Comparison of ENCODE assay signal across 1 cellular context in genomic region chr1:27336756-27337155, GRCh38.
TF ChIP-seq lines count a peak whose summit lies in the region.

No MANE protein-coding gene starts in this region.

TF ChIP-seq in IMR-90, 13 proteins besides CTCF, POLR2A, EP300 and RAD21 (continued from another document):
- TF ChIP-seq MAZ (IDR thresholded peaks at IDR 0.05; ENCODE audit: borderline replicate concordance, low read depth, low read length) (no peak), ELK1 (IDR thresholded peaks at IDR 0.05; ENCODE audit: borderline replicate concordance, low read depth, low read length) (no peak), CHD1 (IDR thresholded peaks at IDR 0.05; ENCODE audit: low read depth, low read length) (no peak), SMC3 (IDR thresholded peaks at IDR 0.05; ENCODE audit: low read depth, low read length) (no peak), FOS (IDR thresholded peaks at IDR 0.05; ENCODE audit: low read depth, low read length) (no peak), RFX5 (IDR thresholded peaks at IDR 0.05; ENCODE audit: low read depth, low read length) (no peak), MXI1 (IDR thresholded peaks at IDR 0.05; ENCODE audit: borderline replicate concordance, low read depth, low read length) (no peak), NFE2L2 (IDR thresholded peaks at IDR 0.05; ENCODE audit: low read depth, low read length) (no peak), RCOR1 (IDR thresholded peaks at IDR 0.05; ENCODE audit: insufficient replicate concordance, low read length) (no peak), CEBPB (IDR thresholded peaks at IDR 0.05; ENCODE audit: low read depth, low read length) (no peak), BHLHE40 (IDR thresholded peaks at IDR 0.05; ENCODE audit: low read depth, low read length) (no peak)
- TF ChIP-seq, protein P1, sequence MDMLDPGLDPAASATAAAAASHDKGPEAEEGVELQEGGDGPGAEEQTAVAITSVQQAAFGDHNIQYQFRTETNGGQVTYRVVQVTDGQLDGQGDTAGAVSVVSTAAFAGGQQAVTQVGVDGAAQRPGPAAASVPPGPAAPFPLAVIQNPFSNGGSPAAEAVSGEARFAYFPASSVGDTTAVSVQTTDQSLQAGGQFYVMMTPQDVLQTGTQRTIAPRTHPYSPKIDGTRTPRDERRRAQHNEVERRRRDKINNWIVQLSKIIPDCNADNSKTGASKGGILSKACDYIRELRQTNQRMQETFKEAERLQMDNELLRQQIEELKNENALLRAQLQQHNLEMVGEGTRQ (IDR thresholded peaks at IDR 0.05; ENCODE audit: low read depth, low read length), result no peak
